In the genomic region with DNA sequence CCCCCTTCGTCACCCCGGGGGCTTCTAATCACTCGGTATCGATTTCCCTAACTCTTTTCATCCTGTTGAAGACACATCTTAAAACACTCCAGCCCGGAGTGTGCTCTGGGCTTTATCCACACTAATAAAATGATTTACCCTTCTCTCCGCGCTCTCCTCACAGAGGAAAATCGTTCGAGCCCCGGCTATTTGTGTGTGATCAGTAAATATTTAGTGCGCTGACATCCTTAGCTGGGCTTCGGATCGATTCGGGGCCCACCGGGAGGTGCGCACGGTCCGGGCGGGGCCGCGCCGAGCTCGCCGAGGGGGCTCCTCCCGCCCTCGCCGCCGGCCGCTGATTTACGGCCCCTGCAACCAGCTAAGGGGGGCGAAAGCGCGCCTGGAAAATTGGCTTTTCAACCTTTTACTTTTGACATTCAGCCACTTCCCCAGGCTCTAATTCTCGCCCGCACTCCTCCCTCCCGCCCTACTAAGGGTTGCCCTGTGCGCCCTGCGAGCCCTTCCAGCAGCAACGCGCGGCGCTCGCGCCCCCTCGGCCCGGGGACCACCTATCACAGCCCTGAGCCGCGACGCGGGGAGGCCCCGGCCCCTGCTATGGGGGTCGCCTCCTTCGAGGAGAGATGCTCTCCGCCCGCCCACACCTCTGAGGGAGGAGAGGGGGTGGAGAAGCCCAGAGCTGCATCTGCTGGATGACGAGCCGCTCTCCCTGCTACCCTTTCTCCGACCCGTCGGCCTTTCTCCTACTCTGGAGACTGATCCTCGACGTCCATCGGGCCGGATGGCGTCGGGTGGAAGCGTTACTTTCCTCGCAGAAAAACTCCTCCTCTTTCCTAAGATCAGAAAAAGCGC, we compare ENCODE assay signal across 10 cellular contexts. TPM values are rescaled to one million over a fixed set of nuclear protein-coding genes. Genes with fewer than 3 reads are reported as not detected.
DNase-seq lines count a peak whose midpoint lies in the region; ATAC-seq and TF ChIP-seq lines count a peak whose summit lies in the region.
"Had no signal": no experiment of that assay in that cellular context is flagged by ENCODE, and none has a peak within 500 bp of the region (broad histone marks: within the 10 kb centered on the region; RNA-seq: fewer than 3 reads in every experiment).

No MANE protein-coding gene starts in this region.

- H3K27me3 Mint-ChIP-seq in neural crest cell (ENCODE audit: low read depth): peaks cover 27% of the 10 kb centered on the region

- H3K36me3 ChIP-seq in A673 (ENCODE audit: insufficient read depth, low read length, poor library complexity, severe bottlenecking): no peaks in the 10 kb centered on the region

- CTCF ChIA-PET in A673 (lab: Charles Lee): no interaction called here

- BruUV-seq in A673 (replicated peaks; lab: Mats Ljungman, UMichigan): no TSS peak

- H3K4me1 Mint-ChIP-seq in neural crest cell: peaks cover 79% of the 10 kb centered on the region

- peak overlapping the region; percentile 53 for H3K27ac ChIP-seq in A673 (ENCODE audit: low read depth, low read length, poor library complexity, severe bottlenecking)

- DNase-seq in A673 (ENCODE audit: low spot score) (no peak), NCI-H69 (lab: John Stamatoyannopoulos, UW) (peak; percentile 28), foreskin fibroblast (peak in 1 of 2 donors; percentile 54), neural crest cell (ENCODE audit: low read depth, low spot score) (peak; percentile 71), GM19238 (ENCODE audit: insufficient read length, low spot score) (no peak)
- DNase-seq: islet precursor cell had no signal

- ATAC-seq in HG03196 (IDR thresholded peaks at IDR 0.05; ENCODE audit: unreplicated experiment) (no peak), HG02623 (IDR thresholded peaks at IDR 0.05; ENCODE audit: unreplicated experiment) (no peak), GM19397 (IDR thresholded peaks at IDR 0.05; ENCODE audit: unreplicated experiment) (no peak)
- ATAC-seq: stimulated activated effector memory CD8-positive, alpha-beta T cell treated with anti-CD3 and anti-CD28 coated beads, Interleukin-12 subunit alpha, Interleukin-12 subunit beta, amount 100 ng/mL, for 72 hours had no signal

- intact Hi-C loops in A673 (cut with micrococcal nuclease; ENCODE audit: unreplicated experiment): loop anchor here (10.0 kb wide), 3 partner anchors 268 to 718 kb away; no protein-coding TSS in a partner anchor

- peaks cover 46% of the 10 kb centered on the region for H3K4me1 ChIP-seq in A673 (ENCODE audit: insufficient read depth, low read length, poor library complexity, severe bottlenecking)

- H3K27me3 ChIP-seq in A673 (replicated peaks; ENCODE audit: insufficient read depth, low read depth, low read length, poor library complexity): no peaks in the 10 kb centered on the region

- H3K27ac Mint-ChIP-seq in neural crest cell (ENCODE audit: unreplicated experiment): peak overlapping the region; percentile 99
- H3K27ac Mint-ChIP-seq: stimulated activated effector memory CD8-positive, alpha-beta T cell treated with anti-CD3 and anti-CD28 coated beads, Interleukin-12 subunit alpha, Interleukin-12 subunit beta, amount 100 ng/mL, for 72 hours had no signal

- TF ChIP-seq CTCF in A673 (conservative IDR thresholded peaks at IDR 0.05; ENCODE audit: low read depth, low read length): no peak
- TF ChIP-seq CTCF in foreskin fibroblast (IDR thresholded peaks at IDR 0.05; ENCODE audit: low read depth, low read length): no peak
- no peak for TF ChIP-seq CTCF in neural crest cell (conservative IDR thresholded peaks at IDR 0.05)

- no peaks in the 10 kb centered on the region for H3K36me3 Mint-ChIP-seq in neural crest cell (ENCODE audit: low read depth)
- H3K36me3 Mint-ChIP-seq: stimulated activated effector memory CD8-positive, alpha-beta T cell treated with anti-CD3 and anti-CD28 coated beads, Interleukin-12 subunit alpha, Interleukin-12 subunit beta, amount 100 ng/mL, for 72 hours had no signal

- H3K4me3 ChIP-seq in A673 (ENCODE audit: low read depth, low read length, poor library complexity, severe bottlenecking) (peak overlapping the region; percentile 48), foreskin fibroblast (ENCODE audit: low read depth in 1 of 2, low read length in 2 of 2) (peak overlapping the region; percentile 29 to 52)

- H3K9me3 ChIP-seq in A673 (ENCODE audit: low read depth, low read length, poor library complexity, severe bottlenecking): no peaks in the 10 kb centered on the region

- POLR2A ChIA-PET in A673 (lab: Charles Lee; ENCODE audit: low non-redundant PET): no interaction called here

- no peaks in the 10 kb centered on the region for H3K9me3 Mint-ChIP-seq in neural crest cell
- H3K9me3 Mint-ChIP-seq: stimulated activated effector memory CD8-positive, alpha-beta T cell treated with anti-CD3 and anti-CD28 coated beads, Interleukin-12 subunit alpha, Interleukin-12 subunit beta, amount 100 ng/mL, for 72 hours had no signal

- peak overlapping the region; percentile 98 for H3K4me3 Mint-ChIP-seq in neural crest cell
- H3K4me3 Mint-ChIP-seq: stimulated activated effector memory CD8-positive, alpha-beta T cell treated with anti-CD3 and anti-CD28 coated beads, Interleukin-12 subunit alpha, Interleukin-12 subunit beta, amount 100 ng/mL, for 72 hours had no signal

RNA-seq across cellular contexts. Expression of a gene that starts 7.9 kb away (rescaled TPM):
- total RNA-seq in A673 (2021): 106 and 138 TPM in 2 replicates
- total RNA-seq in neural crest cell: 147 and 150 TPM in 2 replicates

Comparison
In these comparisons a context has a peak if more than half of its experiments do, and no peak if none do; other contexts are left out.
1. DNase-seq: peak in NCI-H69 (single experiment) and neural crest cell (single experiment); none in A673 (single experiment) and GM19238 (single experiment).